ENCODE assay signal across 1 cellular context in the genomic region with DNA sequence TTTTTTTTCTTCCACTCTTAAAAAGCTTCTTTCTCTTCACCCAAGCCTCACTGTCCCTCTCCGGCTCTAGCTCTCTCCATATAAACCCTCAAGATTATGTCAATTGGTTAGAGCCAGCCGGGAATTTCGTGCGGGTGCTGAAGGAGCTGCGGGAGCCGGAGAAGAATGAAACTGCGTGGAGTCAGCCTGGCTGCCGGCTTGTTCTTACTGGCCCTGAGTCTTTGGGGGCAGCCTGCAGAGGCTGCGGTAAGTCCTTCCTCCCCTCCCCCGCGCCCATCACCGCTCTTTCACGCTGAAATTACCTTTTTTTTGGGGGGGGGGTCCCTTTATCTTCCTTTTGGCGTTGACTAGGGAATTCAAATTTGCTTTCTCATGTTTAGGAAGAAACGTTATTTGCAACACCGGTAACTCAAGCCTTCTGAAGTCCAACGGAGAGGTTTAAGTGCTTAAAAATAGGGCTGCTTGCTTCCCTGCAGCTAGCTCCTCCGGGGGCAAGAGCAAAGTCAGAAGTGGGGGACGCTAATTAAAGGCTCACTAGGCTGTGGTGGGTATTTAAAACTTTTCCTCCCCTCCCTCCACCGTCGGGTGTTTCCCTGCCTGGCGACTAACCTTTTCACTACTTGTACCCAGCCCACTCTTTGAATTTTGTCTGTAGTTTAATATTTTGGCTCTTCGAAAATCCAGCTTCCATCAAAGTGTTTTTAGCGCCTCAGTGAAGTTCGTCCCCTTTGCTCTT.
TF ChIP-seq lines count a peak whose summit lies in the region.

No MANE protein-coding gene starts in this region.

TF ChIP-seq in GM12878, 131 proteins besides CTCF, POLR2A, EP300 and RAD21:
- TF ChIP-seq MYC (IDR thresholded peaks at IDR 0.05; ENCODE audit: insufficient read depth, insufficient read length, insufficient replicate concordance, low read length, severe bottlenecking) (no peak), PRDM15 (CRISPR knock-in tag; IDR thresholded peaks at IDR 0.05) (no peak), ZBED1 (IDR thresholded peaks at IDR 0.05; ENCODE audit: borderline replicate concordance) (no peak), HDGF (IDR thresholded peaks at IDR 0.05) (no peak), ZNF217 (IDR thresholded peaks at IDR 0.05) (no peak), IRF4 (IDR thresholded peaks at IDR 0.05; ENCODE audit: low read depth, low read length) (no peak), ATF3 (IDR thresholded peaks at IDR 0.05; ENCODE audit: borderline replicate concordance, extremely low read depth, low read depth, low read length) (no peak), BCL11A (IDR thresholded peaks at IDR 0.05; ENCODE audit: low read depth, low read length) (no peak), PAX5 (IDR thresholded peaks at IDR 0.05; ENCODE audit: borderline replicate concordance, low read depth, low read length) (no peak), SPI1 (IDR thresholded peaks at IDR 0.05; ENCODE audit: borderline replicate concordance, insufficient read depth, low read depth, low read length) (no peak), ATF7 (IDR thresholded peaks at IDR 0.05; ENCODE audit: low read depth) (no peak), RELB (IDR thresholded peaks at IDR 0.05; ENCODE audit: low read depth) (no peak)
- TF ChIP-seq, protein P1, sequence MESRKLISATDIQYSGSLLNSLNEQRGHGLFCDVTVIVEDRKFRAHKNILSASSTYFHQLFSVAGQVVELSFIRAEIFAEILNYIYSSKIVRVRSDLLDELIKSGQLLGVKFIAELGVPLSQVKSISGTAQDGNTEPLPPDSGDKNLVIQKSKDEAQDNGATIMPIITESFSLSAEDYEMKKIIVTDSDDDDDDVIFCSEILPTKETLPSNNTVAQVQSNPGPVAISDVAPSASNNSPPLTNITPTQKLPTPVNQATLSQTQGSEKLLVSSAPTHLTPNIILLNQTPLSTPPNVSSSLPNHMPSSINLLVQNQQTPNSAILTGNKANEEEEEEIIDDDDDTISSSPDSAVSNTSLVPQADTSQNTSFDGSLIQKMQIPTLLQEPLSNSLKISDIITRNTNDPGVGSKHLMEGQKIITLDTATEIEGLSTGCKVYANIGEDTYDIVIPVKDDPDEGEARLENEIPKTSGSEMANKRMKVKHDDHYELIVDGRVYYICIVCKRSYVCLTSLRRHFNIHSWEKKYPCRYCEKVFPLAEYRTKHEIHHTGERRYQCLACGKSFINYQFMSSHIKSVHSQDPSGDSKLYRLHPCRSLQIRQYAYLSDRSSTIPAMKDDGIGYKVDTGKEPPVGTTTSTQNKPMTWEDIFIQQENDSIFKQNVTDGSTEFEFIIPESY (IDR thresholded peaks at IDR 0.05): no peak
- TF ChIP-seq, protein P2, sequence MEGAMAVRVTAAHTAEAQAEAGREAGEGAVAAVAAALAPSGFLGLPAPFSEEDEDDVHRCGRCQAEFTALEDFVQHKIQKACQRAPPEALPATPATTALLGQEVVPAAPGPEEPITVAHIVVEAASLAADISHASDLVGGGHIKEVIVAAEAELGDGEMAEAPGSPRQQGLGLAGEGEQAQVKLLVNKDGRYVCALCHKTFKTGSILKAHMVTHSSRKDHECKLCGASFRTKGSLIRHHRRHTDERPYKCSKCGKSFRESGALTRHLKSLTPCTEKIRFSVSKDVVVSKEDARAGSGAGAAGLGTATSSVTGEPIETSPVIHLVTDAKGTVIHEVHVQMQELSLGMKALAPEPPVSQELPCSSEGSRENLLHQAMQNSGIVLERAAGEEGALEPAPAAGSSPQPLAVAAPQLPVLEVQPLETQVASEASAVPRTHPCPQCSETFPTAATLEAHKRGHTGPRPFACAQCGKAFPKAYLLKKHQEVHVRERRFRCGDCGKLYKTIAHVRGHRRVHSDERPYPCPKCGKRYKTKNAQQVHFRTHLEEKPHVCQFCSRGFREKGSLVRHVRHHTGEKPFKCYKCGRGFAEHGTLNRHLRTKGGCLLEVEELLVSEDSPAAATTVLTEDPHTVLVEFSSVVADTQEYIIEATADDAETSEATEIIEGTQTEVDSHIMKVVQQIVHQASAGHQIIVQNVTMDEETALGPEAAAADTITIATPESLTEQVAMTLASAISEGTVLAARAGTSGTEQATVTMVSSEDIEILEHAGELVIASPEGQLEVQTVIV (IDR thresholded peaks at IDR 0.05; ENCODE audit: borderline replicate concordance, partially characterized antibody): no peak
TF ChIP-seq in GM12878: peak in this region for 0.
